Comparison of ENCODE assay signal across 1 cellular context in the genomic region with DNA sequence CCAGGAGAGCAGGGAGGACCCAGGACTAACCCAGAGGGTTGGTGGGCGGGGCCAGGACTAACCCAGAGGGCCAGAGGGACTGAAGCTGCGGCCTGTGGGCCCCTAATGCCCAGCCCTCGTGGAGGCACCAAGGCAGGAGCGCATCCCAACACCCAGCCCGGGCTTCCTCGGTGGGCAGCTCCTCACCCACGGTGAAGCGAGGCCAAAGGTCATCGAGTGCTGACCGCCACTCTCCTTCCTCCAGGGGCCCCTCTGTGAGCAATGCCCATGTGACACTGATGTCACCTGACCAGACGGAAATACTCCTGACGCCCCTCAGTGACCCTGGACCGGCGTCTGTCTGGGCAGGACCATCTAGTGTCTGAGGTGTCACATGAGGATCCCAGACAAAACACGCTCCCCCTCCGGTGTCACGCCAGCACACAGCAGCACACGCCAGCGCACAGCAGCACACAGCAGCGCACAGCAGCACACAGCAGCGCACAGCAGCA.
TF ChIP-seq lines count a peak whose summit lies in the region.

No MANE protein-coding gene starts in this region.

TF ChIP-seq in HepG2, 621 proteins besides CTCF, POLR2A, EP300 and RAD21 (continues in another document):
- TF ChIP-seq MED1 (CRISPR knock-in tag; IDR thresholded peaks at IDR 0.05) (0 out of 2 replicates have a peak, but pooled peaks have one; percentile 15), ZNF83 (CRISPR knock-in tag; IDR thresholded peaks at IDR 0.05; ENCODE audit: borderline replicate concordance) (no peak), ZNF550 (CRISPR knock-in tag; IDR thresholded peaks at IDR 0.05; ENCODE audit: borderline replicate concordance) (no peak), HIVEP1 (CRISPR knock-in tag; IDR thresholded peaks at IDR 0.05) (no peak), SUZ12 (IDR thresholded peaks at IDR 0.05; ENCODE audit: low read depth, low read length) (no peak), SAP130 (CRISPR knock-in tag; IDR thresholded peaks at IDR 0.05; ENCODE audit: low read depth) (peak; percentile 66), REPIN1 (CRISPR knock-in tag; IDR thresholded peaks at IDR 0.05; ENCODE audit: borderline replicate concordance, low read depth) (no peak), AKAP8 (CRISPR knock-in tag; IDR thresholded peaks at IDR 0.05) (0 out of 2 replicates have a peak, but pooled peaks have one; percentile 56), CEBPB (IDR thresholded peaks at IDR 0.05; ENCODE audit: borderline replicate concordance, low read depth, low read length) (no peak), MEIS2 (CRISPR knock-in tag; IDR thresholded peaks at IDR 0.05) (0 out of 2 replicates have a peak, but pooled peaks have one; percentile 23), SRSF9 (IDR thresholded peaks at IDR 0.05; ENCODE audit: borderline replicate concordance, insufficient read depth, low read depth, low read length, poor library complexity, severe bottlenecking) (no peak), SIX1 (CRISPR knock-in tag; IDR thresholded peaks at IDR 0.05; ENCODE audit: borderline replicate concordance) (no peak), NONO (IDR thresholded peaks at IDR 0.05) (no peak), NONO (CRISPR knock-in tag; conservative IDR thresholded peaks at IDR 0.05) (no peak), ZNF484 (CRISPR knock-in tag; IDR thresholded peaks at IDR 0.05; ENCODE audit: borderline replicate concordance, low read depth) (no peak), HOXA9 (CRISPR knock-in tag; IDR thresholded peaks at IDR 0.05; ENCODE audit: borderline replicate concordance) (no peak), ZBTB42 (CRISPR knock-in tag; IDR thresholded peaks at IDR 0.05) (no peak), FOXP1 (IDR thresholded peaks at IDR 0.05) (no peak), FOXP1 (CRISPR knock-in tag; IDR thresholded peaks at IDR 0.05) (no peak), ZMYM2 (CRISPR knock-in tag; IDR thresholded peaks at IDR 0.05) (no peak), MIER2 (CRISPR knock-in tag; IDR thresholded peaks at IDR 0.05) (no peak), ZNF12 (CRISPR knock-in tag; IDR thresholded peaks at IDR 0.05) (no peak), HMG20B (CRISPR knock-in tag; conservative IDR thresholded peaks at IDR 0.05) (no peak), MIXL1 (CRISPR knock-in tag; IDR thresholded peaks at IDR 0.05) (no peak), MXD4 (CRISPR knock-in tag; IDR thresholded peaks at IDR 0.05) (no peak), ZNF205 (CRISPR knock-in tag; IDR thresholded peaks at IDR 0.05) (no peak), ELF1 (CRISPR knock-in tag; IDR thresholded peaks at IDR 0.05) (no peak), KLF11 (CRISPR knock-in tag; IDR thresholded peaks at IDR 0.05) (no peak), ZNF749 (CRISPR knock-in tag; IDR thresholded peaks at IDR 0.05; ENCODE audit: borderline replicate concordance) (no peak), ZNF101 (CRISPR knock-in tag; IDR thresholded peaks at IDR 0.05; ENCODE audit: borderline replicate concordance, low read depth) (no peak), NR2F6 (IDR thresholded peaks at IDR 0.05) (peak; percentile 83), NR2F6 (CRISPR knock-in tag; IDR thresholded peaks at IDR 0.05) (peak; percentile 79), RFX1 (IDR thresholded peaks at IDR 0.05) (no peak), ZNF224 (CRISPR knock-in tag; IDR thresholded peaks at IDR 0.05) (no peak), SNAPC2 (CRISPR knock-in tag; IDR thresholded peaks at IDR 0.05) (no peak), KDM4B (CRISPR knock-in tag; IDR thresholded peaks at IDR 0.05) (no peak), ZC3H4 (CRISPR knock-in tag; IDR thresholded peaks at IDR 0.05; ENCODE audit: borderline replicate concordance) (no peak), KLF13 (CRISPR knock-in tag; IDR thresholded peaks at IDR 0.05) (no peak)
- TF ChIP-seq, protein P1, sequence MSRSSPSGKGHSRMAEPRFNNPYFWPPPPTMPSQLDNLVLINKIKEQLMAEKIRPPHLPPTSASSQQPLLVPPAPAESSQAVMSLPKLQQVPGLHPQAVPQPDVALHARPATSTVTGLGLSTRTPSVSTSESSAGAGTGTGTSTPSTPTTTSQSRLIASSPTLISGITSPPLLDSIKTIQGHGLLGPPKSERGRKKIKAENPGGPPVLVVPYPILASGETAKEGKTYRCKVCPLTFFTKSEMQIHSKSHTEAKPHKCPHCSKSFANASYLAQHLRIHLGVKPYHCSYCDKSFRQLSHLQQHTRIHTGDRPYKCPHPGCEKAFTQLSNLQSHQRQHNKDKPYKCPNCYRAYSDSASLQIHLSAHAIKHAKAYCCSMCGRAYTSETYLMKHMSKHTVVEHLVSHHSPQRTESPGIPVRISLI (CRISPR knock-in tag; IDR thresholded peaks at IDR 0.05; ENCODE audit: borderline replicate concordance), result no peak
- TF ChIP-seq, protein P2, sequence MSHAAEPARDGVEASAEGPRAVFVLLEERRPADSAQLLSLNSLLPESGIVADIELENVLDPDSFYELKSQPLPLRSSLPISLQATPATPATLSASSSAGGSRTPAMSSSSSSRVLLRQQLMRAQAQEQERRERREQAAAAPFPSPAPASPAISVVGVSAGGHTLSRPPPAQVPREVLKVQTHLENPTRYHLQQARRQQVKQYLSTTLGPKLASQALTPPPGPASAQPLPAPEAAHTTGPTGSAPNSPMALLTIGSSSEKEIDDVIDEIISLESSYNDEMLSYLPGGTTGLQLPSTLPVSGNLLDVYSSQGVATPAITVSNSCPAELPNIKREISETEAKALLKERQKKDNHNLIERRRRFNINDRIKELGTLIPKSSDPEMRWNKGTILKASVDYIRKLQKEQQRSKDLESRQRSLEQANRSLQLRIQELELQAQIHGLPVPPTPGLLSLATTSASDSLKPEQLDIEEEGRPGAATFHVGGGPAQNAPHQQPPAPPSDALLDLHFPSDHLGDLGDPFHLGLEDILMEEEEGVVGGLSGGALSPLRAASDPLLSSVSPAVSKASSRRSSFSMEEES (CRISPR knock-in tag; IDR thresholded peaks at IDR 0.05), result peak; percentile 84
- TF ChIP-seq, protein P3, sequence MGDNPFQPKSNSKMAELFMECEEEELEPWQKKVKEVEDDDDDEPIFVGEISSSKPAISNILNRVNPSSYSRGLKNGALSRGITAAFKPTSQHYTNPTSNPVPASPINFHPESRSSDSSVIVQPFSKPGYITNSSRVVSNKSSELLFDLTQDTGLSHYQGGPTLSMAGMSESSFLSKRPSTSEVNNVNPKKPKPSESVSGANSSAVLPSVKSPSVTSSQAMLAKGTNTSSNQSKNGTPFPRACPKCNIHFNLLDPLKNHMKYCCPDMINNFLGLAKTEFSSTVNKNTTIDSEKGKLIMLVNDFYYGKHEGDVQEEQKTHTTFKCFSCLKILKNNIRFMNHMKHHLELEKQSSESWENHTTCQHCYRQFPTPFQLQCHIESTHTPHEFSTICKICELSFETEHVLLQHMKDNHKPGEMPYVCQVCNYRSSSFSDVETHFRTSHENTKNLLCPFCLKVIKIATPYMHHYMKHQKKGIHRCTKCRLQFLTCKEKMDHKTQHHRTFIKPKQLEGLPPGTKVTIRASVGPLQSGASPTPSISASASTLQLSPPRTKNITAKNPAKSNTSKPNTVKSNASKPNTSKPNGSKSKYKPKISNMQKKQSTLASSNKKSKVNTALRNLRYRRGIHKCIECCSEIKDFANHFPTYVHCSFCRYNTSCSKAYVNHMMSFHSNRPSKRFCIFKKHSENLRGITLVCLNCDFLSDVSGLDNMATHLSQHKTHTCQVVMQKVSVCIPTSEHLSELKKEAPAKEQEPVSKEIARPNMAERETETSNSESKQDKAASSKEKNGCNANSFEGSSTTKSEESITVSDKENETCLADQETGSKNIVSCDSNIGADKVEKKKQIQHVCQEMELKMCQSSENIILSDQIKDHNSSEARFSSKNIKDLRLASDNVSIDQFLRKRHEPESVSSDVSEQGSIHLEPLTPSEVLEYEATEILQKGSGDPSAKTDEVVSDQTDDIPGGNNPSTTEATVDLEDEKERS (CRISPR knock-in tag; IDR thresholded peaks at IDR 0.05), result no peak
- TF ChIP-seq, protein P4, sequence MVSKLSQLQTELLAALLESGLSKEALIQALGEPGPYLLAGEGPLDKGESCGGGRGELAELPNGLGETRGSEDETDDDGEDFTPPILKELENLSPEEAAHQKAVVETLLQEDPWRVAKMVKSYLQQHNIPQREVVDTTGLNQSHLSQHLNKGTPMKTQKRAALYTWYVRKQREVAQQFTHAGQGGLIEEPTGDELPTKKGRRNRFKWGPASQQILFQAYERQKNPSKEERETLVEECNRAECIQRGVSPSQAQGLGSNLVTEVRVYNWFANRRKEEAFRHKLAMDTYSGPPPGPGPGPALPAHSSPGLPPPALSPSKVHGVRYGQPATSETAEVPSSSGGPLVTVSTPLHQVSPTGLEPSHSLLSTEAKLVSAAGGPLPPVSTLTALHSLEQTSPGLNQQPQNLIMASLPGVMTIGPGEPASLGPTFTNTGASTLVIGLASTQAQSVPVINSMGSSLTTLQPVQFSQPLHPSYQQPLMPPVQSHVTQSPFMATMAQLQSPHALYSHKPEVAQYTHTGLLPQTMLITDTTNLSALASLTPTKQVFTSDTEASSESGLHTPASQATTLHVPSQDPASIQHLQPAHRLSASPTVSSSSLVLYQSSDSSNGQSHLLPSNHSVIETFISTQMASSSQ (IDR thresholded peaks at IDR 0.05; ENCODE audit: low read depth), result no peak
- TF ChIP-seq, protein P4 (CRISPR knock-in tag; IDR thresholded peaks at IDR 0.05; ENCODE audit: borderline replicate concordance), result no peak
- TF ChIP-seq, protein P5, sequence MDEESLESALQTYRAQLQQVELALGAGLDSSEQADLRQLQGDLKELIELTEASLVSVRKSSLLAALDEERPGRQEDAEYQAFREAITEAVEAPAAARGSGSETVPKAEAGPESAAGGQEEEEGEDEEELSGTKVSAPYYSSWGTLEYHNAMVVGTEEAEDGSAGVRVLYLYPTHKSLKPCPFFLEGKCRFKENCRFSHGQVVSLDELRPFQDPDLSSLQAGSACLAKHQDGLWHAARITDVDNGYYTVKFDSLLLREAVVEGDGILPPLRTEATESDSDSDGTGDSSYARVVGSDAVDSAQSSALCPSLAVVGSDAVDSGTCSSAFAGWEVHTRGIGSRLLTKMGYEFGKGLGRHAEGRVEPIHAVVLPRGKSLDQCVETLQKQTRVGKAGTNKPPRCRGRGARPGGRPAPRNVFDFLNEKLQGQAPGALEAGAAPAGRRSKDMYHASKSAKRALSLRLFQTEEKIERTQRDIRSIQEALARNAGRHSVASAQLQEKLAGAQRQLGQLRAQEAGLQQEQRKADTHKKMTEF (CRISPR knock-in tag; IDR thresholded peaks at IDR 0.05), result no peak
- TF ChIP-seq, protein P6, sequence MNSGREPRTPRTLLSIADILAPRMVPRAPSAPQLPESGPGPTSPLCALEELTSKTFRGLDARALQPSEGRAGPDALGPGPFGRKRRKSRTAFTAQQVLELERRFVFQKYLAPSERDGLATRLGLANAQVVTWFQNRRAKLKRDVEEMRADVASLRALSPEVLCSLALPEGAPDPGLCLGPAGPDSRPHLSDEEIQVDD (CRISPR knock-in tag; IDR thresholded peaks at IDR 0.05; ENCODE audit: borderline replicate concordance), result no peak
- TF ChIP-seq, protein P7, sequence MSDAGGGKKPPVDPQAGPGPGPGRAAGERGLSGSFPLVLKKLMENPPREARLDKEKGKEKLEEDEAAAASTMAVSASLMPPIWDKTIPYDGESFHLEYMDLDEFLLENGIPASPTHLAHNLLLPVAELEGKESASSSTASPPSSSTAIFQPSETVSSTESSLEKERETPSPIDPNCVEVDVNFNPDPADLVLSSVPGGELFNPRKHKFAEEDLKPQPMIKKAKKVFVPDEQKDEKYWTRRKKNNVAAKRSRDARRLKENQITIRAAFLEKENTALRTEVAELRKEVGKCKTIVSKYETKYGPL (CRISPR knock-in tag; IDR thresholded peaks at IDR 0.05), result no peak
- TF ChIP-seq, protein P8, sequence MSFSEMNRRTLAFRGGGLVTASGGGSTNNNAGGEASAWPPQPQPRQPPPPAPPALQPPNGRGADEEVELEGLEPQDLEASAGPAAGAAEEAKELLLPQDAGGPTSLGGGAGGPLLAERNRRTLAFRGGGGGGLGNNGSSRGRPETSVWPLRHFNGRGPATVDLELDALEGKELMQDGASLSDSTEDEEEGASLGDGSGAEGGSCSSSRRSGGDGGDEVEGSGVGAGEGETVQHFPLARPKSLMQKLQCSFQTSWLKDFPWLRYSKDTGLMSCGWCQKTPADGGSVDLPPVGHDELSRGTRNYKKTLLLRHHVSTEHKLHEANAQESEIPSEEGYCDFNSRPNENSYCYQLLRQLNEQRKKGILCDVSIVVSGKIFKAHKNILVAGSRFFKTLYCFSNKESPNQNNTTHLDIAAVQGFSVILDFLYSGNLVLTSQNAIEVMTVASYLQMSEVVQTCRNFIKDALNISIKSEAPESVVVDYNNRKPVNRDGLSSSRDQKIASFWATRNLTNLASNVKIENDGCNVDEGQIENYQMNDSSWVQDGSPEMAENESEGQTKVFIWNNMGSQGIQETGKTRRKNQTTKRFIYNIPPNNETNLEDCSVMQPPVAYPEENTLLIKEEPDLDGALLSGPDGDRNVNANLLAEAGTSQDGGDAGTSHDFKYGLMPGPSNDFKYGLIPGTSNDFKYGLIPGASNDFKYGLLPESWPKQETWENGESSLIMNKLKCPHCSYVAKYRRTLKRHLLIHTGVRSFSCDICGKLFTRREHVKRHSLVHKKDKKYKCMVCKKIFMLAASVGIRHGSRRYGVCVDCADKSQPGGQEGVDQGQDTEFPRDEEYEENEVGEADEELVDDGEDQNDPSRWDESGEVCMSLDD (CRISPR knock-in tag; IDR thresholded peaks at IDR 0.05; ENCODE audit: borderline replicate concordance), result no peak
- TF ChIP-seq, protein P9, sequence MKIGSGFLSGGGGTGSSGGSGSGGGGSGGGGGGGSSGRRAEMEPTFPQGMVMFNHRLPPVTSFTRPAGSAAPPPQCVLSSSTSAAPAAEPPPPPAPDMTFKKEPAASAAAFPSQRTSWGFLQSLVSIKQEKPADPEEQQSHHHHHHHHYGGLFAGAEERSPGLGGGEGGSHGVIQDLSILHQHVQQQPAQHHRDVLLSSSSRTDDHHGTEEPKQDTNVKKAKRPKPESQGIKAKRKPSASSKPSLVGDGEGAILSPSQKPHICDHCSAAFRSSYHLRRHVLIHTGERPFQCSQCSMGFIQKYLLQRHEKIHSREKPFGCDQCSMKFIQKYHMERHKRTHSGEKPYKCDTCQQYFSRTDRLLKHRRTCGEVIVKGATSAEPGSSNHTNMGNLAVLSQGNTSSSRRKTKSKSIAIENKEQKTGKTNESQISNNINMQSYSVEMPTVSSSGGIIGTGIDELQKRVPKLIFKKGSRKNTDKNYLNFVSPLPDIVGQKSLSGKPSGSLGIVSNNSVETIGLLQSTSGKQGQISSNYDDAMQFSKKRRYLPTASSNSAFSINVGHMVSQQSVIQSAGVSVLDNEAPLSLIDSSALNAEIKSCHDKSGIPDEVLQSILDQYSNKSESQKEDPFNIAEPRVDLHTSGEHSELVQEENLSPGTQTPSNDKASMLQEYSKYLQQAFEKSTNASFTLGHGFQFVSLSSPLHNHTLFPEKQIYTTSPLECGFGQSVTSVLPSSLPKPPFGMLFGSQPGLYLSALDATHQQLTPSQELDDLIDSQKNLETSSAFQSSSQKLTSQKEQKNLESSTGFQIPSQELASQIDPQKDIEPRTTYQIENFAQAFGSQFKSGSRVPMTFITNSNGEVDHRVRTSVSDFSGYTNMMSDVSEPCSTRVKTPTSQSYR (CRISPR knock-in tag; IDR thresholded peaks at IDR 0.05; ENCODE audit: borderline replicate concordance), result no peak
